Comparison of ENCODE assay signal across 19 cellular contexts in genomic region chr7:68148440-68148839, GRCh38.
DNase-seq lines count a peak whose midpoint lies in the region; ATAC-seq and TF ChIP-seq lines count a peak whose summit lies in the region.
"Had no signal": no experiment of that assay in that cellular context is flagged by ENCODE, and none has a peak within 500 bp of the region (broad histone marks: within the 10 kb centered on the region; RNA-seq: fewer than 3 reads in every experiment).

No MANE protein-coding gene starts in this region.

- intact Hi-C loops in lower lobe of right lung (cut with DNase I) = no loop called here

- no peaks in the 10 kb centered on the region for H3K27me3 Mint-ChIP-seq in activated naive CD4-positive, alpha-beta T cell treated with anti-CD3 and anti-CD28 coated beads, Interleukin-2, amount 10 ng/mL, durations not matched to agents 7 days and 5 days
- H3K27me3 Mint-ChIP-seq: B cell; CD4-positive, CD25-positive, alpha-beta regulatory T cell had no signal

- peaks cover 25% of the 10 kb centered on the region for H3K9me3 Mint-ChIP-seq in activated naive CD4-positive, alpha-beta T cell treated with anti-CD3 and anti-CD28 coated beads, Interleukin-2, amount 10 ng/mL, durations not matched to agents 7 days and 5 days

- H3K9me3 ChIP-seq in lower lobe of right lung = peaks cover 12% of the 10 kb centered on the region
- H3K9me3 ChIP-seq: HAP-1 had no signal

- no peak for TF ChIP-seq CTCF in lower lobe of right lung (IDR thresholded peaks at IDR 0.05)

- no peak overlapping the region for H3K4me3 Mint-ChIP-seq in activated naive CD4-positive, alpha-beta T cell treated with anti-CD3 and anti-CD28 coated beads, Interleukin-2, amount 10 ng/mL, durations not matched to agents 7 days and 5 days
- H3K4me3 Mint-ChIP-seq: B cell; CD4-positive, CD25-positive, alpha-beta regulatory T cell had no signal

- H3K27me3 ChIP-seq in lower lobe of right lung (ENCODE audit: low read depth) = peaks cover 11% of the 10 kb centered on the region

- H3K36me3 ChIP-seq in lower lobe of right lung = no peaks in the 10 kb centered on the region
- H3K36me3 ChIP-seq: HAP-1 had no signal

- ATAC-seq in lower lobe of right lung (peak; percentile 59 to 71), HG03521 (IDR thresholded peaks at IDR 0.05; ENCODE audit: unreplicated experiment) (no peak)

- H3K27ac Mint-ChIP-seq in activated naive CD4-positive, alpha-beta T cell treated with anti-CD3 and anti-CD28 coated beads, Interleukin-2, amount 10 ng/mL, durations not matched to agents 7 days and 5 days = no peak overlapping the region
- H3K27ac Mint-ChIP-seq: B cell; CD4-positive, CD25-positive, alpha-beta regulatory T cell had no signal

- no peak overlapping the region for H3K4me3 ChIP-seq in lower lobe of right lung
- H3K4me3 ChIP-seq: HAP-1 had no signal

- peak; percentile 72 for DNase-seq in NCI-H1092 treated with DMSO at 0.1 percent for 48 hours (lab: John Stamatoyannopoulos, UW)
- peak; percentile 56 to 64 for DNase-seq in NCI-H187 (lab: John Stamatoyannopoulos, UW)
- peak; percentile 82 for DNase-seq in NCI-H345 (lab: John Stamatoyannopoulos, UW)
- DNase-seq in lower lobe of right lung = no peak
- DNase-seq in Kasumi-1 (lab: John Stamatoyannopoulos, UW) = no peak
- DNase-seq in activated naive CD4-positive, alpha-beta T cell treated with anti-CD3 and anti-CD28 coated beads, Interleukin-2, amount 10 ng/mL, durations not matched to agents 7 days and 5 days = no peak
- DNase-seq: Caco-2; CD4-positive, CD25-positive, alpha-beta regulatory T cell; DMS53; MV-4-11; NCI-H524; OCI-M1; SHP77 treated with DMSO at 0.1 percent for 48 hours; T-helper 1 cell; T1000 had no signal

- CTCF ChIA-PET in activated naive CD4-positive, alpha-beta T cell treated with anti-CD3 and anti-CD28 coated beads, Interleukin-2, amount 10 ng/mL, durations not matched to agents 7 days and 5 days (lab: Charles Lee) = no interaction called here

- peaks cover 1% of the 10 kb centered on the region for H3K36me3 Mint-ChIP-seq in activated naive CD4-positive, alpha-beta T cell treated with anti-CD3 and anti-CD28 coated beads, Interleukin-2, amount 10 ng/mL, durations not matched to agents 7 days and 5 days
- H3K36me3 Mint-ChIP-seq: CD4-positive, CD25-positive, alpha-beta regulatory T cell had no signal

- no peak overlapping the region for H3K27ac ChIP-seq in lower lobe of right lung
- H3K27ac ChIP-seq: HL-60 had no signal

- H3K4me1 ChIP-seq in lower lobe of right lung = no peaks in the 10 kb centered on the region
- H3K4me1 ChIP-seq: Caco-2, HAP-1 had no signal

- H3K4me1 Mint-ChIP-seq in activated naive CD4-positive, alpha-beta T cell treated with anti-CD3 and anti-CD28 coated beads, Interleukin-2, amount 10 ng/mL, durations not matched to agents 7 days and 5 days = no peaks in the 10 kb centered on the region
- H3K4me1 Mint-ChIP-seq: B cell; CD4-positive, CD25-positive, alpha-beta regulatory T cell had no signal

Comparison
In these comparisons a context has a peak if more than half of its experiments do, and no peak if none do; other contexts are left out.
1. DNase-seq: peak in NCI-H1092 treated with DMSO at 0.1 percent for 48 hours (single experiment), NCI-H187 (2 of 2) and NCI-H345 (single experiment); none in lower lobe of right lung (single experiment), Kasumi-1 (0 of 2) and activated naive CD4-positive, alpha-beta T cell treated with anti-CD3 and anti-CD28 coated beads, Interleukin-2, amount 10 ng/mL, durations not matched to agents 7 days and 5 days (single experiment).